Comparison of ENCODE assay signal across 8 cellular contexts in the genomic region with DNA sequence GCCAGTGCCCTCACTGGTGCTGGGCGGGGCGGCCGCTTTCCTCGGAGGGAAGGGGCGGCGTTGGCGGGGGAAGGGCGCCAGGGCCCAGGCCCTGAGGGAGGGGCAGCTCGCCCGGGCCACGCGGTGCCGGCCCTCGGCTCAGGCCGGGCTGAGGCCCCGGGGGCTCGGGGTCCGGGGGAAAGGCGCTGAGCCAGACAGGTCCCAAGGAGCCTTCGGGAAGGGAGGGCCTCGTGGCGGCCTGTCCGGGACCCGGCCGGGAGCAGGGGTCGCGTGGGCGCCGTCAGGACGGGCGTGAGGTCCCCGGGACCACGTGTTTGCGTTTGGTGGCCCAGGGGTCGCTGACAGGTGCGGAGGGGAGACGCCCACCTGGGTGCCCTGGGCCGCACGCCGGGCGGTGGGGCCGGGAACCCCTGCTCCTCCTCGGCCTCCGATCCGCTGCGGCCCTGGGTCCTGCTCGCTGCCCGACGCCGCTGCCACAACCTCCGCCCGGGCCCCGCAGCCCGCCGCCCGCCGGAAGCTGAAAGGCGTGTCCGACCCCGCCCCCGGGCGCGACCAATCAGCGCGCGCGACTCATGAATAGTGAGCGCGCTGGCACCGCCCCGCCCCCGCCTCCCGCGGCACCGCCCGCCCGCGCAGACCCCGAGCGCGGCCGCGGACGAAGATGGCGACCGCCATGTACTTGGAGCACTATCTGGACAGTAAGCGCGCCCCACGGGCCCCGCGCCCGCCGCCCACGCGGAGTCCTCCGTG. TPM values are rescaled to one million over a fixed set of nuclear protein-coding genes. Genes with fewer than 3 reads are reported as not detected.
DNase-seq lines count a peak whose midpoint lies in the region; ATAC-seq, FAIRE-seq and TF ChIP-seq lines count a peak whose summit lies in the region.

A gene (plus strand): TSS at position 635 of the 750 bp plus-strand sequence. CDS start 27 bp downstream, at position 662.

- POLR2A ChIA-PET in T-cell (lab: Charles Lee), result interaction anchor here in 1 of 2 donors (0.5 to 0.6 kb wide), 2 partner anchors 33 to 143 kb away, joined by 3 read pairs; a partner anchor contains a TSS

- peak; percentile 69 for ATAC-seq in HG02798 (IDR thresholded peaks at IDR 0.05; ENCODE audit: poor library complexity, unreplicated experiment)
- peak; percentile 75 to 79 (median 78) for ATAC-seq in T-cell (replicated peaks in 1 of 4)

- TF ChIP-seq EP300 in transverse colon (IDR thresholded peaks at IDR 0.05; ENCODE audit: low read depth), result no peak

- H3K4me1 ChIP-seq in adipocyte (ENCODE audit: control insufficient read depth, insufficient read depth, low read length), result peaks cover 13% of the 10 kb centered on the region
- peaks cover 6 to 19% (median 18%) of the 10 kb centered on the region in 4 donors for H3K4me1 ChIP-seq in transverse colon

- DNase-seq in GM12892 (ENCODE audit: insufficient read length) (peak; percentile 77), NCI-H1417 treated with DMSO at 0.1 percent for 48 hours (lab: John Stamatoyannopoulos, UW) (peak; percentile 58), T-cell (peak; percentile 86 to 98 (median 94)), adipocyte (ENCODE audit: low read depth) (peak; percentile 98), cardiac septum (ENCODE audit: low spot score) (peak; percentile 97), posterior cingulate gyrus (peak; percentile 89 to 99 (median 95)), transverse colon (peak; percentile 98)

- peaks cover 11% of the 10 kb centered on the region for H3K36me3 Mint-ChIP-seq in T-cell

- peaks cover 21 to 31% (median 26%) of the 10 kb centered on the region in 3 donors for H3K4me1 Mint-ChIP-seq in T-cell

- TF ChIP-seq POLR2A in GM12892 (IDR thresholded peaks at IDR 0.05; ENCODE audit: low read depth, low read length) (peak; percentile 84), transverse colon (IDR thresholded peaks at IDR 0.05) (peak; percentile 82)

- intact Hi-C loops in cardiac septum (cut with DNase I) (loop anchor here (2.0 to 5.0 kb wide), 3 partner anchors 15 to 181 kb away; a partner anchor contains a TSS), posterior cingulate gyrus (cut with DNase I) (loop anchor here (1.0 kb wide), 1 partner anchor 15 kb away; a partner anchor contains a TSS), transverse colon (cut with DNase I; ENCODE audit: low total_unique reads) (no loop called here)

- peak; percentile 91 for FAIRE-seq in GM12892 (lab: Jason Lieb, UNC)

- CTCF ChIA-PET in T-cell (lab: Charles Lee), result interaction anchor here (1.0 to 2.4 kb wide), 4 partner anchors 13 to 177 kb away, joined by 3 to 15 read pairs (median 6); a partner anchor contains a TSS

- H3K27me3 Mint-ChIP-seq in T-cell, result no peaks in the 10 kb centered on the region

- 2% methylated on average over 9 of the region's 96 CpGs; no CpG with 5 or more reads in 1 of the 2 donors for WGBS in transverse colon (ENCODE audit: low coverage in 1 of 2), 2 donors

- H3K27me3 ChIP-seq in adipocyte (replicated peaks; ENCODE audit: control insufficient read depth, insufficient read depth, low read length), result no peaks in the 10 kb centered on the region
- H3K27me3 ChIP-seq in transverse colon, result no peaks in the 10 kb centered on the region

- H3K4me3 ChIP-seq in adipocyte (ENCODE audit: low read length), result peak within 1 kb of the TSS; percentile 88
- H3K4me3 ChIP-seq in transverse colon, result peak within 1 kb of the TSS; percentile 69 to 88 (median 85)

- in situ Hi-C loops in transverse colon (cut with MboI; ENCODE audit: low pct_ligation_motif_present in 1 of 4, low pct_unique_long_range_greater_than_20kb in 1 of 4, low sequenced_read_pairs in 3 of 4), result no loop called here

- peak within 1 kb of the TSS; percentile 81 to 85 (median 84) for H3K4me3 Mint-ChIP-seq in T-cell

- peak within 1 kb of the TSS; percentile 93 to 98 (median 94) for H3K27ac ChIP-seq in transverse colon

- no peaks in the 10 kb centered on the region for H3K9me3 Mint-ChIP-seq in T-cell

- H3K9ac ChIP-seq in adipocyte (ENCODE audit: low read length), result peak within 1 kb of the TSS; percentile 92

- H3K9me3 ChIP-seq in adipocyte (ENCODE audit: control insufficient read depth, low read length) (no peaks in the 10 kb centered on the region), transverse colon (no peaks in the 10 kb centered on the region)

- TF ChIP-seq CTCF in transverse colon (IDR thresholded peaks at IDR 0.05), result no peak

- peak within 1 kb of the TSS; percentile 86 to 87 for H3K27ac Mint-ChIP-seq in T-cell

- H3K36me3 ChIP-seq in adipocyte (ENCODE audit: control insufficient read depth, insufficient read depth, low read length, severe bottlenecking) (peaks cover 14% of the 10 kb centered on the region), transverse colon (peaks cover 0 to 13% (median 6%) of the 10 kb centered on the region in 4 donors)

RNA-seq across cellular contexts. Expression of the gene that starts here (rescaled TPM):
- polyA plus RNA-seq in GM12892 (2012; ENCODE audit: missing spikeins), result 30.5 TPM
- 10 to 100 TPM; 63.0 to 98.0 (median 77.4) TPM for total RNA-seq in T-cell
- 14.9 TPM for total RNA-seq in cardiac septum
- 10 to 100 TPM; 37.4 to 94.3 (median 56.3) TPM for total RNA-seq in transverse colon

Comparison
In these comparisons a context has a peak if more than half of its experiments do, and no peak if none do; other contexts are left out.
1. Peak in every context shown above with its lines: DNase-seq, ATAC-seq, H3K4me3 ChIP-seq and H3K27ac ChIP-seq.